In genomic region chr10:3470191-3470590, GRCh38 we compare ENCODE assay signal across 14 cellular contexts.
DNase-seq lines count a peak whose midpoint lies in the region; ATAC-seq and TF ChIP-seq lines count a peak whose summit lies in the region.
"Had no signal": no experiment of that assay in that cellular context is flagged by ENCODE, and none has a peak within 500 bp of the region (broad histone marks: within the 10 kb centered on the region; RNA-seq: fewer than 3 reads in every experiment).

No MANE protein-coding gene starts in this region.

- no TSS peak for BruUV-seq in Calu3 (replicated peaks; lab: Mats Ljungman, UMichigan)

- H3K36me3 Mint-ChIP-seq in Calu3 (ENCODE audit: insufficient read depth, unreplicated experiment) = peaks cover 25% of the 10 kb centered on the region
- H3K36me3 Mint-ChIP-seq: naive thymus-derived CD8-positive, alpha-beta T cell had no signal

- no peaks in the 10 kb centered on the region for H3K9me3 Mint-ChIP-seq in Calu3 (ENCODE audit: low read depth, unreplicated experiment)
- H3K9me3 Mint-ChIP-seq: naive thymus-derived CD8-positive, alpha-beta T cell had no signal

- 100% methylated on average over 1 to 5 of the region's 11 CpGs for WGBS in gastroesophageal sphincter (ENCODE audit: low coverage in 1 of 2), 2 donors

- H3K27me3 ChIP-seq in RWPE2 (ENCODE audit: insufficient read depth, poor library complexity, severe bottlenecking) (no peaks in the 10 kb centered on the region), gastroesophageal sphincter (no peaks in the 10 kb centered on the region), gastrocnemius medialis (no peaks in the 10 kb centered on the region)
- H3K27me3 ChIP-seq: SJCRH30 had no signal

- no peak for TF ChIP-seq CTCF in Calu3 (IDR thresholded peaks at IDR 0.05; ENCODE audit: unreplicated experiment)
- TF ChIP-seq CTCF in RWPE2 (IDR thresholded peaks at IDR 0.05; ENCODE audit: poor library complexity, severe bottlenecking) = no peak
- TF ChIP-seq CTCF in gastroesophageal sphincter (IDR thresholded peaks at IDR 0.05) = no peak
- TF ChIP-seq CTCF in gastrocnemius medialis (IDR thresholded peaks at IDR 0.05 in 4 of 5, conservative IDR thresholded peaks at IDR 0.05 in 1 of 5) = no peak

- TF ChIP-seq POLR2A in gastroesophageal sphincter (IDR thresholded peaks at IDR 0.05) = no peak
- no peak for TF ChIP-seq POLR2A in gastrocnemius medialis (IDR thresholded peaks at IDR 0.05)

- peaks cover 80% of the 10 kb centered on the region for H3K4me1 Mint-ChIP-seq in Calu3 (ENCODE audit: low read depth, unreplicated experiment)

- intact Hi-C loops in Calu3 (cut with micrococcal nuclease; ENCODE audit: unreplicated experiment) (loop anchor here (10.0 kb wide), 1 partner anchor 55 kb away; no protein-coding TSS in a partner anchor), gastrocnemius medialis (cut with DNase I; ENCODE audit: low total_unique reads) (no loop called here)

- TF ChIP-seq EP300 in gastroesophageal sphincter (IDR thresholded peaks at IDR 0.05) = no peak

- no peak overlapping the region for H3K4me3 ChIP-seq in RWPE2 (ENCODE audit: severe bottlenecking)
- H3K4me3 ChIP-seq in gastroesophageal sphincter = no peak overlapping the region
- no peak overlapping the region for H3K4me3 ChIP-seq in gastrocnemius medialis
- H3K4me3 ChIP-seq: SJCRH30 had no signal

- H3K4me1 ChIP-seq in RWPE2 (ENCODE audit: insufficient read depth, poor library complexity, severe bottlenecking) (peaks cover 41% of the 10 kb centered on the region), gastroesophageal sphincter (peaks cover 15 to 79% (median 37%) of the 10 kb centered on the region in 3 donors), gastrocnemius medialis (peaks cover 38 to 49% of the 10 kb centered on the region in 2 donors)

- H3K27me3 Mint-ChIP-seq in Calu3 (ENCODE audit: unreplicated experiment) = no peaks in the 10 kb centered on the region

- no peak overlapping the region for H3K4me3 Mint-ChIP-seq in Calu3 (ENCODE audit: low read depth, unreplicated experiment)
- H3K4me3 Mint-ChIP-seq: naive thymus-derived CD8-positive, alpha-beta T cell had no signal

- peak overlapping the region; percentile 95 for H3K27ac ChIP-seq in RWPE2 (ENCODE audit: poor library complexity, severe bottlenecking)
- peak overlapping the region; percentile 32 to 92 (median 90) for H3K27ac ChIP-seq in gastroesophageal sphincter
- H3K27ac ChIP-seq in gastrocnemius medialis = peak overlapping the region in 3 of 4 donors; percentile 89 to 96 (median 94)

- H3K27ac Mint-ChIP-seq in Calu3 (ENCODE audit: unreplicated experiment) = peak overlapping the region; percentile 94

- CTCF ChIA-PET in Calu3 (lab: Charles Lee) = interaction anchor here (0.6 to 0.7 kb wide), 2 partner anchors 231 to 577 kb away, joined by 3 to 5 read pairs; no protein-coding TSS in a partner anchor

- no peaks in the 10 kb centered on the region for H3K36me3 ChIP-seq in RWPE2 (ENCODE audit: low read depth)
- H3K36me3 ChIP-seq in gastroesophageal sphincter = no peaks in the 10 kb centered on the region
- H3K36me3 ChIP-seq in gastrocnemius medialis = no peaks in the 10 kb centered on the region
- H3K36me3 ChIP-seq: SJCRH30 had no signal

- no peaks in the 10 kb centered on the region for H3K9me3 ChIP-seq in RWPE2 (ENCODE audit: severe bottlenecking)
- H3K9me3 ChIP-seq in gastroesophageal sphincter = no peaks in the 10 kb centered on the region
- H3K9me3 ChIP-seq in gastrocnemius medialis = no peaks in the 10 kb centered on the region
- H3K9me3 ChIP-seq: SJCRH30 had no signal

- ATAC-seq in RWPE2 (ENCODE audit: low read depth) = no peak
- ATAC-seq in gastroesophageal sphincter = no peak
- ATAC-seq in gastrocnemius medialis = no peak
- no peak for ATAC-seq in HG02642 (IDR thresholded peaks at IDR 0.05; ENCODE audit: poor library complexity, unreplicated experiment)
- ATAC-seq: naive thymus-derived CD8-positive, alpha-beta T cell had no signal

- no peak for DNase-seq in Calu3
- DNase-seq in RWPE2 (ENCODE audit: low spot score) = no peak
- no peak for DNase-seq in gastrocnemius medialis
- no peak for DNase-seq in iPS-NIHi7 (ENCODE audit: extremely low spot score)
- DNase-seq in NCI-H2196 treated with DMSO at 0.1 percent for 48 hours (lab: John Stamatoyannopoulos, UW; ENCODE audit: unreplicated experiment) = no peak
- no peak for DNase-seq in NCI-H345 (lab: John Stamatoyannopoulos, UW)
- DNase-seq: activated CD4-positive, CD25-positive, alpha-beta regulatory T cell treated with anti-CD3 and anti-CD28 coated beads, Interleukin-2, amount 50 U/mL, for 72 hours; activated effector memory CD4-positive, alpha-beta T cell treated with anti-CD3 and anti-CD28 coated beads, Interleukin-2, amount 50 U/mL, for 16 hours; naive thymus-derived CD8-positive, alpha-beta T cell; NCI-H2029; NCI-H510A treated with DMSO at 0.1 percent for 48 hours; SJCRH30 had no signal

- in situ Hi-C loops in gastrocnemius medialis (cut with MboI; ENCODE audit: low sequenced_read_pairs in 4 of 4) = loop anchor here (25.0 kb wide), 3 partner anchors 317 to 1292 kb away; partner anchors contain the start of gene KLF6 (in 1 of the 4)
